In the genomic region with DNA sequence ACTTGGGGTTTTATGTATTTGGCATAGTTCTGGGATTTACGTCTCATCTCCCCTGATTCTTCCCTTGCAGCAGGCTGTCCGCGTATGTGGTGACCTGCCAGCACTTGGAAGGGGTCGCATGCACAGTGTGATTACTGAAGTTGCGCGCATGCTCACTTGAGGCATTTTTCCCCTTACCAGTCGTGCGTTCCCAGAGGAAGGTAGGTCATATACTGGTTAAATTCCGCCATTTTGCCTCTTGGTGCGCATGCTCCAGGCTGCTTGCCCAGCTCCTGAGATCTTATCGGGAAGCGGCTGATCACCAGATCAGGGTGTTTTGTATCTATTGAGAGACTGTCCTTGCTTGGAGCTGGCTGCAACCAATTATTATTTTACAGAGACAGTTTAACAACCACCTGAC, we compare ENCODE assay signal across 17 cellular contexts.
"Had no signal": no experiment of that assay in that cellular context is flagged by ENCODE, and none has a peak within 500 bp of the region (broad histone marks: within the 10 kb centered on the region; RNA-seq: fewer than 3 reads in every experiment).

No MANE protein-coding gene starts in this region.

- H3K9me3 ChIP-seq: left ventricle myocardium inferior, stomach, vagina had no signal

- H3K27ac ChIP-seq: vagina had no signal

- FAIRE-seq: small intestine, TTC549 had no signal

- H3K36me3 ChIP-seq: stomach, vagina had no signal

- H3K27me3 ChIP-seq: vagina had no signal

- DNase-seq: activated naive CD4-positive, alpha-beta T cell; activated naive CD8-positive, alpha-beta T cell treated with anti-CD3 and anti-CD28 coated beads, Interleukin-2, amount 10 ng/mL, durations not matched to agents 7 days and 5 days; activated T-cell treated with anti-CD3 and anti-CD28 coated beads, Interleukin-2, amount 50 U/mL, for 24 hours; amygdala; cerebellar nuclear complex; cortex of kidney; effector CD4-positive, alpha-beta T cell; foreskin melanocyte; immature natural killer cell; left ventricle myocardium inferior; occipital lobe; small intestine; stimulated activated CD4-positive, alpha-beta T cell treated with anti-CD3 and anti-CD28 coated beads, Interleukin-2, amount 100 ng/mL, for 24 hours; stomach; T-cell had no signal

- H3K4me3 ChIP-seq: left ventricle myocardium inferior, stomach, vagina had no signal
